ENCODE assay signal across 1 cellular context in the genomic region with DNA sequence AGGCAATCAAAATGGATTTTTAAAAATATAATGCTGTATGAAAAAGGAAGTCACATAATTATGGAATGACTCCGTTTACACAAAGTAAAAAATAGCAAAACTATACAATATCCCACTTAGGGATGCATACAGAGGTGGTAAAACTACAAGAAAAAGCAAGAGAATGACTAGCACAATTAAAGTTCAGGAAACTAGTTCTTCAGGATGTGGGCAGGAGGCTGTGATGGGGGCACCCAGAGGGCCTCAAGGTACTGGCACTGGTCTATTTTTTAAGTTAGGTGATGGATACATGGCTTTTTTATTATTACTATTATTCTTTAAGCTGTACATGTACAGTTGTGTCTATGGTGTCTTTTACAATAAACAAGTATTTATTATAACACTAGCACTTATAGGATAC.
TF ChIP-seq lines count a peak whose summit lies in the region.

No MANE protein-coding gene starts in this region.

TF ChIP-seq in IMR-90, 13 proteins besides CTCF, POLR2A, EP300 and RAD21:
- TF ChIP-seq MAFK (IDR thresholded peaks at IDR 0.05; ENCODE audit: low read depth, low read length) (no peak), CEBPB (IDR thresholded peaks at IDR 0.05; ENCODE audit: low read depth, low read length) (no peak), SMC3 (IDR thresholded peaks at IDR 0.05; ENCODE audit: low read depth, low read length) (no peak), MXI1 (IDR thresholded peaks at IDR 0.05; ENCODE audit: borderline replicate concordance, low read depth, low read length) (no peak), FOS (IDR thresholded peaks at IDR 0.05; ENCODE audit: low read depth, low read length) (no peak), RCOR1 (IDR thresholded peaks at IDR 0.05; ENCODE audit: insufficient replicate concordance, low read length) (no peak), MAZ (IDR thresholded peaks at IDR 0.05; ENCODE audit: borderline replicate concordance, low read depth, low read length) (no peak)
